ENCODE assay signal across 14 cellular contexts in genomic region chr20:63640086-63640485, GRCh38. TPM values are rescaled to one million over a fixed set of nuclear protein-coding genes. Genes with fewer than 3 reads are reported as not detected.
DNase-seq lines count a peak whose midpoint lies in the region; TF ChIP-seq lines count a peak whose summit lies in the region.
"Had no signal": no experiment of that assay in that cellular context is flagged by ENCODE, and none has a peak within 500 bp of the region (broad histone marks: within the 10 kb centered on the region; RNA-seq: fewer than 3 reads in every experiment).

No MANE protein-coding gene starts in this region.

- H3K27me3 ChIP-seq in liver (ENCODE audit: control insufficient read depth in 4 of 4, insufficient read depth in 4 of 4, low read length in 3 of 4) (no peaks in the 10 kb centered on the region), suprapubic skin (no peaks in the 10 kb centered on the region), endodermal cell (ENCODE audit: control insufficient read depth, insufficient read depth, low read length, poor library complexity, severe bottlenecking) (no peaks in the 10 kb centered on the region)

- H3K9me3 ChIP-seq in liver (ENCODE audit: control insufficient read depth in 4 of 4, low read length in 3 of 4) = no peaks in the 10 kb centered on the region
- no peaks in the 10 kb centered on the region for H3K9me3 ChIP-seq in suprapubic skin
- H3K9me3 ChIP-seq in endodermal cell (ENCODE audit: control insufficient read depth, low read length) = no peaks in the 10 kb centered on the region

- H3K27me3 Mint-ChIP-seq in activated CD4-positive, alpha-beta memory T cell treated with anti-CD3 and anti-CD28 coated beads for 36 hours = no peaks in the 10 kb centered on the region
- peaks cover 27% of the 10 kb centered on the region for H3K27me3 Mint-ChIP-seq in endodermal cell (ENCODE audit: insufficient read depth)

- H3K4me1 ChIP-seq in liver (ENCODE audit: control insufficient read depth in 4 of 4, insufficient read depth in 4 of 4, low read length in 3 of 4) = peaks cover 0 to 10% (median 8%) of the 10 kb centered on the region in 4 donors
- H3K4me1 ChIP-seq in suprapubic skin = peaks cover 31% of the 10 kb centered on the region
- no peaks in the 10 kb centered on the region for H3K4me1 ChIP-seq in endodermal cell (ENCODE audit: control insufficient read depth, insufficient read depth, low read length)

- peaks cover 35% of the 10 kb centered on the region for H3K4me1 Mint-ChIP-seq in activated CD4-positive, alpha-beta memory T cell treated with anti-CD3 and anti-CD28 coated beads for 36 hours (ENCODE audit: low read depth)
- no peaks in the 10 kb centered on the region for H3K4me1 Mint-ChIP-seq in endodermal cell

- intact Hi-C loops in activated CD4-positive, alpha-beta memory T cell treated with anti-CD3 and anti-CD28 coated beads for 36 hours (cut with micrococcal nuclease) = no loop called here

- TF ChIP-seq POLR2A in suprapubic skin (IDR thresholded peaks at IDR 0.05) = no peak

- H3K4me3 ChIP-seq in liver (ENCODE audit: low read depth in 1 of 3, low read length in 3 of 3) = no peak overlapping the region
- peak overlapping the region; percentile 47 for H3K4me3 ChIP-seq in suprapubic skin
- H3K4me3 ChIP-seq in endodermal cell (ENCODE audit: low read length) = no peak overlapping the region

- H3K27ac ChIP-seq in liver (ENCODE audit: low read depth in 1 of 2, low read length in 2 of 2) (peak overlapping the region; percentile 3 to 57), suprapubic skin (peak overlapping the region; percentile 54), endodermal cell (ENCODE audit: low read depth, low read length) (no peak overlapping the region)

- H3K9me3 Mint-ChIP-seq in activated CD4-positive, alpha-beta memory T cell treated with anti-CD3 and anti-CD28 coated beads for 36 hours = no peaks in the 10 kb centered on the region
- H3K9me3 Mint-ChIP-seq in endodermal cell = no peaks in the 10 kb centered on the region

- no peak overlapping the region for H3K9ac ChIP-seq in liver (ENCODE audit: low read depth in 1 of 2, low read length in 2 of 2)
- H3K9ac ChIP-seq in endodermal cell (ENCODE audit: extremely low read depth, low read length, poor library complexity, severe bottlenecking) = no peak overlapping the region

- peak overlapping the region; percentile 90 for H3K4me3 Mint-ChIP-seq in activated CD4-positive, alpha-beta memory T cell treated with anti-CD3 and anti-CD28 coated beads for 36 hours
- H3K4me3 Mint-ChIP-seq in endodermal cell = no peak overlapping the region

- 92% methylated on average over 8 of the region's 8 CpGs for whole genome bisulfite sequencing in liver
- no CpG with 5 or more reads among the region's 8 CpGs for WGBS in suprapubic skin
- WGBS in endodermal cell (ENCODE audit: insufficient coverage in 1 of 2, insufficient read length in 1 of 2), 2 experiments = 82 to 96% methylated on average over 2 to 8 of the region's 8 CpGs

- peak overlapping the region; percentile 99 for H3K27ac Mint-ChIP-seq in activated CD4-positive, alpha-beta memory T cell treated with anti-CD3 and anti-CD28 coated beads for 36 hours
- H3K27ac Mint-ChIP-seq in endodermal cell = no peak overlapping the region

- peaks cover 2% of the 10 kb centered on the region for H3K36me3 Mint-ChIP-seq in activated CD4-positive, alpha-beta memory T cell treated with anti-CD3 and anti-CD28 coated beads for 36 hours
- no peaks in the 10 kb centered on the region for H3K36me3 Mint-ChIP-seq in endodermal cell (ENCODE audit: low read depth)

- no peak for TF ChIP-seq EP300 in suprapubic skin (IDR thresholded peaks at IDR 0.05)

- POLR2A ChIA-PET in activated CD4-positive, alpha-beta memory T cell treated with anti-CD3 and anti-CD28 coated beads for 36 hours (lab: Charles Lee) = interaction anchor here (1.3 to 2.3 kb wide), 2 partner anchors 13 to 103 kb away, joined by 3 to 10 read pairs; partner anchors contain the start of genes GMEB2 and PTK6

- H3K36me3 ChIP-seq in liver (ENCODE audit: control insufficient read depth in 4 of 4, insufficient read depth in 3 of 4, low read depth in 1 of 4, low read length in 3 of 4) (no peaks in the 10 kb centered on the region), suprapubic skin (peaks cover 3% of the 10 kb centered on the region), endodermal cell (ENCODE audit: control insufficient read depth, insufficient read depth, low read length) (no peaks in the 10 kb centered on the region)

- TF ChIP-seq CTCF in liver (IDR thresholded peaks at IDR 0.05; ENCODE audit: low read depth, low read length, missing input control) = no peak
- TF ChIP-seq CTCF in suprapubic skin (IDR thresholded peaks at IDR 0.05) = no peak
- no peak for TF ChIP-seq CTCF in endodermal cell (conservative IDR thresholded peaks at IDR 0.05)

- DNase-seq in activated CD8-positive, alpha-beta memory T cell treated with anti-CD3 and anti-CD28 coated beads for 24 hours = peak; percentile 65
- DNase-seq in activated CD8-positive, alpha-beta memory T cell treated with anti-CD3 and anti-CD28 coated beads, Interleukin-2, amount 50 U/mL, for 48 hours = no peak
- DNase-seq in activated CD4-positive, alpha-beta memory T cell treated with anti-CD3 and anti-CD28 coated beads for 36 hours = no peak
- no peak for DNase-seq in suprapubic skin (ENCODE audit: low spot score in 2 of 2)
- no peak for DNase-seq in dermis blood vessel endothelial cell
- no peak for DNase-seq in RKO (ENCODE audit: low spot score)
- no peak for DNase-seq in endodermal cell
- DNase-seq: amygdala, DMS79 treated with DMSO at 0.1 percent for 48 hours, hypothalamus, NCI-H226, SHP77 treated with DMSO at 0.1 percent for 48 hours had no signal

- CTCF ChIA-PET in activated CD4-positive, alpha-beta memory T cell treated with anti-CD3 and anti-CD28 coated beads for 36 hours (lab: Charles Lee) = no interaction called here

- TF ChIP-seq RAD21 in liver (IDR thresholded peaks at IDR 0.05) = no peak

TF ChIP-seq in liver, 16 proteins besides CTCF, POLR2A, EP300 and RAD21 (continues in another document):
- TF ChIP-seq REST (IDR thresholded peaks at IDR 0.05) (no peak), TAF1 (conservative IDR thresholded peaks at IDR 0.05) (no peak), YY1 (IDR thresholded peaks at IDR 0.05) (no peak), EGR1 (IDR thresholded peaks at IDR 0.05; ENCODE audit: low read depth in 2 of 2) (no peak), JUND (IDR thresholded peaks at IDR 0.05) (no peak)

RNA-seq across cellular contexts. Expression of gene STMN3, which starts 13.1 kb away (rescaled TPM):
- 10 to 100 TPM; 17.3 to 18.0 TPM for total RNA-seq in activated CD4-positive, alpha-beta memory T cell treated with anti-CD3 and anti-CD28 coated beads for 36 hours
- 1 to 10 TPM in 1 of 2 donors, under 1 TPM in 1; 0.67 to 2.9 TPM for total RNA-seq in liver
- 1 to 10 TPM in 1 of 2 donors, under 1 TPM in 1; 0.42 to 1.2 TPM for polyA plus RNA-seq in liver
- total RNA-seq in suprapubic skin = 10 to 100 TPM; 14.2 to 20.7 (median 17.0) TPM
- total RNA-seq in dermis blood vessel endothelial cell = 0.85 and 1.2 TPM in 2 replicates
- 10 to 100 TPM in 1 of 2 donors, 1 to 10 TPM in 1; 6.7 to 18.3 TPM for total RNA-seq in endodermal cell
- polyA plus RNA-seq in endodermal cell (2013, experiment 1 of 2) = 52.0 TPM
- polyA plus RNA-seq in endodermal cell (2013, experiment 2 of 2) = 47.9 TPM

RNA-seq across cellular contexts. Expression of gene GMEB2, which starts 13.2 kb away (rescaled TPM):
- total RNA-seq in activated CD4-positive, alpha-beta memory T cell treated with anti-CD3 and anti-CD28 coated beads for 36 hours = 10 to 100 TPM; 13.6 to 14.0 TPM
- total RNA-seq in liver (1 to 10 TPM; 6.6 to 8.6 TPM), suprapubic skin (10 to 100 TPM; 15.5 to 18.5 (median 16.4) TPM), dermis blood vessel endothelial cell (10.9 and 18.7 TPM in 2 replicates), endodermal cell (10 to 100 TPM; 11.5 to 12.3 TPM)
- 1 to 10 TPM; 1.3 to 4.0 TPM for polyA plus RNA-seq in liver
- 14.3 TPM for polyA plus RNA-seq in endodermal cell (2013, experiment 1 of 2)
- 13.6 TPM for polyA plus RNA-seq in endodermal cell (2013, experiment 2 of 2)

RNA-seq across cellular contexts. Expression of gene RTEL1, which starts 18.0 kb away (rescaled TPM):
- 10 to 100 TPM; 38.0 to 38.3 TPM for total RNA-seq in activated CD4-positive, alpha-beta memory T cell treated with anti-CD3 and anti-CD28 coated beads for 36 hours
- total RNA-seq in liver (10 to 100 TPM; 10.4 to 16.9 TPM), suprapubic skin (10 to 100 TPM in 2 of 4 donors, 1 to 10 TPM in 2; 6.9 to 26.6 (median 13.9) TPM), dermis blood vessel endothelial cell (13.4 and 17.9 TPM in 2 replicates), endodermal cell (10 to 100 TPM; 33.9 to 36.7 TPM)
- 1 to 10 TPM; 3.7 to 4.3 TPM for polyA plus RNA-seq in liver
- polyA plus RNA-seq in endodermal cell (2013, experiment 1 of 2) = 17.6 TPM
- polyA plus RNA-seq in endodermal cell (2013, experiment 2 of 2) = 14.2 TPM

RNA-seq across cellular contexts. Expression of gene TNFRSF6B, which starts 56.4 kb away (rescaled TPM):
- total RNA-seq in activated CD4-positive, alpha-beta memory T cell treated with anti-CD3 and anti-CD28 coated beads for 36 hours = not detected
- under 1 TPM in 1 of 2 donors, not detected in 1; 0.09 TPM for total RNA-seq in liver
- polyA plus RNA-seq in liver = under 1 TPM in 1 of 2 donors, not detected in 1; 0.73 TPM
- 10 to 100 TPM in 2 of 4 donors, 1 to 10 TPM in 2; 2.1 to 16.1 (median 11.1) TPM for total RNA-seq in suprapubic skin
- 16.8 and 22.0 TPM in 2 replicates for total RNA-seq in dermis blood vessel endothelial cell
- not detected for total RNA-seq in endodermal cell
- 2.0 TPM for polyA plus RNA-seq in endodermal cell (2013, experiment 1 of 2)
- polyA plus RNA-seq in endodermal cell (2013, experiment 2 of 2) = 1.1 TPM
- total RNA-seq: A673 had no signal
